In the genomic region with DNA sequence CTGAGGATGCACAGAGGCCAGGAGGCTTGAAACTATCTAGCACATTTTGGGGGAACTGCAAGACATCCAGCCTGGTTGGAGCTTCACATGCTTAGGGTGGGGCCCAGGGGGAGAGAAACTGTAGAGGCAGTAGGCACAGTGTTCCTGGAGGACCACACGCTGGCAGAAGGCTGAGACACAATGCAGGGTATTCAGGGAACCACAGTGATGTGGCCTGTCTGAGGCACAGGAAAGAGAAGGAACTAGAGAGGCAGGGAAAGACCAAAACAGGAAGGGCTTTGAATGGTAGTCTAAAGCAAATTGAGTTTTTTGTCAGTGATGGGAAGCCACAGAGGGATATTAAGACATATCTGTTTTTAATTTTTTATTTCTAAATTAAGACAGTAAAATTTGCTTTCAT, we compare ENCODE assay signal across 20 cellular contexts.
"Had no signal": no experiment of that assay in that cellular context is flagged by ENCODE, and none has a peak within 500 bp of the region (broad histone marks: within the 10 kb centered on the region; RNA-seq: fewer than 3 reads in every experiment).

No MANE protein-coding gene starts in this region.

- H3K4me3 ChIP-seq: esophagus squamous epithelium, lung, spleen, tibial nerve, upper lobe of right lung, vagina had no signal

- H3K27ac Mint-ChIP-seq: immature natural killer cell; naive thymus-derived CD4-positive, alpha-beta T cell; stimulated activated memory B cell treated with anti-CD40 and anti-IgM and Interleukin-4, amounts not matched to agents 10 μg/mL and 1 μg/mL and 100 μg/mL, for 72 hours; stimulated activated naive CD8-positive, alpha-beta T cell treated with anti-CD3 and anti-CD28 coated beads, Interleukin-15, Interleukin-2, amounts not matched to agents 100 ng/mL and 50 ng/mL, for 24 hours had no signal

- H3K36me3 ChIP-seq: esophagus squamous epithelium, spleen, tibial nerve, upper lobe of right lung, vagina had no signal

- DNase-seq: dermis blood vessel endothelial cell; esophagus squamous epithelium; foreskin fibroblast; immature natural killer cell; kidney; left colon; left ventricle myocardium superior; naive thymus-derived CD4-positive, alpha-beta T cell; posterior cingulate gyrus; spleen; stimulated activated CD4-positive, alpha-beta T cell treated with anti-CD3 and anti-CD28 coated beads, Interleukin-15, amount 100 ng/mL, for 24 hours; stimulated activated CD4-positive, alpha-beta T cell treated with anti-CD3 and anti-CD28 coated beads, Interleukin-1b, Interleukin-23, amount 100 ng/mL, for 48 hours; stimulated activated CD4-positive, alpha-beta T cell treated with anti-CD3 and anti-CD28 coated beads, Interleukin-4, amount 100 ng/mL, for 24 hours; upper lobe of right lung had no signal

- H3K27me3 Mint-ChIP-seq: stimulated activated naive CD8-positive, alpha-beta T cell treated with anti-CD3 and anti-CD28 coated beads, Interleukin-15, Interleukin-2, amounts not matched to agents 100 ng/mL and 50 ng/mL, for 24 hours had no signal

- H3K9me3 ChIP-seq: esophagus squamous epithelium, upper lobe of right lung, vagina had no signal

- H3K9me3 Mint-ChIP-seq: stimulated activated naive CD8-positive, alpha-beta T cell treated with anti-CD3 and anti-CD28 coated beads, Interleukin-15, Interleukin-2, amounts not matched to agents 100 ng/mL and 50 ng/mL, for 24 hours had no signal

- FAIRE-seq: kidney had no signal

- H3K4me1 Mint-ChIP-seq: immature natural killer cell; stimulated activated memory B cell treated with anti-CD40 and anti-IgM and Interleukin-4, amounts not matched to agents 10 μg/mL and 1 μg/mL and 100 μg/mL, for 72 hours had no signal

- H3K27ac ChIP-seq: esophagus squamous epithelium, spleen, tibial nerve, upper lobe of right lung, vagina had no signal

- H3K4me1 ChIP-seq: esophagus squamous epithelium, spleen, upper lobe of right lung, vagina had no signal

- H3K36me3 Mint-ChIP-seq: immature natural killer cell; naive thymus-derived CD4-positive, alpha-beta T cell; stimulated activated memory B cell treated with anti-CD40 and anti-IgM and Interleukin-4, amounts not matched to agents 10 μg/mL and 1 μg/mL and 100 μg/mL, for 72 hours had no signal

- H3K27me3 ChIP-seq: esophagus squamous epithelium, spleen, tibial nerve, upper lobe of right lung, vagina had no signal

- H3K4me3 Mint-ChIP-seq: immature natural killer cell; naive thymus-derived CD4-positive, alpha-beta T cell; stimulated activated memory B cell treated with anti-CD40 and anti-IgM and Interleukin-4, amounts not matched to agents 10 μg/mL and 1 μg/mL and 100 μg/mL, for 72 hours; stimulated activated naive CD8-positive, alpha-beta T cell treated with anti-CD3 and anti-CD28 coated beads, Interleukin-15, Interleukin-2, amounts not matched to agents 100 ng/mL and 50 ng/mL, for 24 hours had no signal

- ATAC-seq: left colon; left ventricle myocardium superior; naive thymus-derived CD4-positive, alpha-beta T cell; sciatic nerve; stimulated activated memory B cell treated with anti-CD40 and anti-IgM and Interleukin-4, amounts not matched to agents 10 μg/mL and 1 μg/mL and 100 μg/mL, for 72 hours; upper lobe of right lung had no signal
